In genomic region chr19:1668048-1668338, GRCh38 we compare ENCODE assay signal across 18 cellular contexts. TPM values are rescaled to one million over a fixed set of nuclear protein-coding genes. Genes with fewer than 3 reads are reported as not detected.
A peak's percentile ranks its signal among the peaks of the same experiment; 100 is the strongest.
DNase-seq lines count a peak whose midpoint lies in the region; ATAC-seq and TF ChIP-seq lines count a peak whose summit lies in the region.
"Had no signal": no experiment of that assay in that cellular context is flagged by ENCODE, and none has a peak within 500 bp of the region (broad histone marks: within the 10 kb centered on the region; RNA-seq: fewer than 3 reads in every experiment).

No MANE protein-coding gene starts in this region.

- peak overlapping the region; percentile 89 for H3K4me2 ChIP-seq in MM.1S (ENCODE audit: low read depth, low read length)
- H3K4me2 ChIP-seq: SK-N-SH had no signal

- peaks cover 4% of the 10 kb centered on the region; the same call in 1 of the 2 replicates for H3K27me3 ChIP-seq in MM.1S (replicated peaks; ENCODE audit: insufficient read depth, low read length)

- peak overlapping the region; percentile 64 for H3K4me3 ChIP-seq in MM.1S (ENCODE audit: low read length)
- H3K4me3 ChIP-seq: mucosa of descending colon, upper lobe of right lung had no signal

- DNase-seq in activated T-cell treated with anti-CD3 and anti-CD28 coated beads, Interleukin-2, amount 50 U/mL, for 4 hours: no peak
- no peak for DNase-seq in activated T-cell treated with anti-CD3 and anti-CD28 coated beads for 4 hours
- DNase-seq in MM.1S: no peak
- DNase-seq in central memory CD8-positive, alpha-beta T cell (ENCODE audit: low spot score in 2 of 2): no peak
- no peak for DNase-seq in activated CD4-positive, alpha-beta T cell treated with anti-CD3 and anti-CD28 coated beads, Interleukin-2, amount 50 U/mL, for 4 hours
- DNase-seq in COLO829 (ENCODE audit: low spot score): no peak
- DNase-seq: activated effector memory CD4-positive, alpha-beta T cell treated with anti-CD3 and anti-CD28 coated beads, Interleukin-2, amount 50 U/mL, for 16 hours; dermis blood vessel endothelial cell; esophagus squamous epithelium; KG1; mucosa of descending colon; NCI-H1417 treated with DMSO at 0.1 percent for 48 hours; stimulated activated CD4-positive, alpha-beta T cell treated with anti-CD3 and anti-CD28 coated beads, Interleukin-4, amount 100 ng/mL, for 4 hours; upper lobe of right lung had no signal

- TF ChIP-seq CTCF in MM.1S (IDR thresholded peaks at IDR 0.05; ENCODE audit: low read length): no peak

- H3K27ac ChIP-seq in MM.1S (ENCODE audit: low read length): peak overlapping the region; percentile 73; the same call in 1 of the 2 replicates
- H3K27ac ChIP-seq: esophagus squamous epithelium, upper lobe of right lung had no signal

- H3K9me2 ChIP-seq in MM.1S (replicated peaks; ENCODE audit: insufficient read depth, low read length): no peaks in the 10 kb centered on the region
- H3K9me2 ChIP-seq: SK-N-SH had no signal

- no peak overlapping the region for H3K27ac Mint-ChIP-seq in central memory CD8-positive, alpha-beta T cell (ENCODE audit: low read depth)
- peak overlapping the region; percentile 82 for H3K27ac Mint-ChIP-seq in stimulated activated memory B cell treated with anti-CD40 and anti-IgM and Interleukin-4, amounts not matched to agents 10 μg/mL and 1 μg/mL and 100 μg/mL, for 72 hours
- H3K27ac Mint-ChIP-seq: activated CD8-positive, alpha-beta T cell treated with anti-CD3 and anti-CD28 coated beads for 36 hours had no signal

- H3K36me3 Mint-ChIP-seq in activated T-cell treated with anti-CD3 and anti-CD28 coated beads, Interleukin-2, amount 50 U/mL, for 4 hours (ENCODE audit: insufficient read depth): no peaks in the 10 kb centered on the region
- H3K36me3 Mint-ChIP-seq in central memory CD8-positive, alpha-beta T cell (ENCODE audit: insufficient read depth): peaks cover 4% of the 10 kb centered on the region
- H3K36me3 Mint-ChIP-seq in stimulated activated memory B cell treated with anti-CD40 and anti-IgM and Interleukin-4, amounts not matched to agents 10 μg/mL and 1 μg/mL and 100 μg/mL, for 72 hours: no peaks in the 10 kb centered on the region

- no peaks in the 10 kb centered on the region for H3K36me3 ChIP-seq in MM.1S (replicated peaks; ENCODE audit: insufficient read depth, low read length)
- H3K36me3 ChIP-seq: esophagus squamous epithelium, upper lobe of right lung had no signal

- peaks cover 20% of the 10 kb centered on the region for H3K4me1 ChIP-seq in MM.1S (ENCODE audit: low read length)

- H4K20me1 ChIP-seq in MM.1S (ENCODE audit: insufficient read depth, low read length): no peaks in the 10 kb centered on the region

- no peaks in the 10 kb centered on the region for H3K9me3 ChIP-seq in MM.1S (replicated peaks; ENCODE audit: insufficient read depth, low read length)
- H3K9me3 ChIP-seq: esophagus squamous epithelium, mucosa of descending colon, SK-N-SH, upper lobe of right lung had no signal

- H3K4me3 Mint-ChIP-seq in activated T-cell treated with anti-CD3 and anti-CD28 coated beads, Interleukin-2, amount 50 U/mL, for 4 hours: peak overlapping the region; percentile 16
- peak overlapping the region; percentile 7 for H3K4me3 Mint-ChIP-seq in central memory CD8-positive, alpha-beta T cell
- peak overlapping the region; percentile 69 for H3K4me3 Mint-ChIP-seq in stimulated activated memory B cell treated with anti-CD40 and anti-IgM and Interleukin-4, amounts not matched to agents 10 μg/mL and 1 μg/mL and 100 μg/mL, for 72 hours
- H3K4me3 Mint-ChIP-seq: activated CD8-positive, alpha-beta T cell treated with anti-CD3 and anti-CD28 coated beads for 36 hours had no signal

- peak overlapping the region; percentile 36; the same call in 1 of the 2 replicates for H3K9ac ChIP-seq in MM.1S (ENCODE audit: low read length)
- H3K9ac ChIP-seq: SK-N-SH had no signal

- peaks cover 31% of the 10 kb centered on the region for H3K27me3 Mint-ChIP-seq in activated T-cell treated with anti-CD3 and anti-CD28 coated beads, Interleukin-2, amount 50 U/mL, for 4 hours (ENCODE audit: low read depth)
- peaks cover 40% of the 10 kb centered on the region for H3K27me3 Mint-ChIP-seq in central memory CD8-positive, alpha-beta T cell
- H3K27me3 Mint-ChIP-seq in stimulated activated memory B cell treated with anti-CD40 and anti-IgM and Interleukin-4, amounts not matched to agents 10 μg/mL and 1 μg/mL and 100 μg/mL, for 72 hours: no peaks in the 10 kb centered on the region

- no peak for ATAC-seq in activated T-cell treated with anti-CD3 and anti-CD28 coated beads, Interleukin-2, amount 50 U/mL, for 4 hours
- no peak for ATAC-seq in central memory CD8-positive, alpha-beta T cell (replicated peaks; ENCODE audit: extremely low read depth, poor library complexity, severe bottlenecking)
- no peak for ATAC-seq in stimulated activated memory B cell treated with anti-CD40 and anti-IgM and Interleukin-4, amounts not matched to agents 10 μg/mL and 1 μg/mL and 100 μg/mL, for 72 hours
- ATAC-seq in HG03280 (IDR thresholded peaks at IDR 0.05; ENCODE audit: unreplicated experiment): no peak

- H3K4me1 Mint-ChIP-seq in activated T-cell treated with anti-CD3 and anti-CD28 coated beads, Interleukin-2, amount 50 U/mL, for 4 hours (ENCODE audit: low read depth): peaks cover 12% of the 10 kb centered on the region
- H3K4me1 Mint-ChIP-seq in central memory CD8-positive, alpha-beta T cell: peaks cover 16% of the 10 kb centered on the region
- peaks cover 62% of the 10 kb centered on the region for H3K4me1 Mint-ChIP-seq in stimulated activated memory B cell treated with anti-CD40 and anti-IgM and Interleukin-4, amounts not matched to agents 10 μg/mL and 1 μg/mL and 100 μg/mL, for 72 hours

- H3K9me3 Mint-ChIP-seq in activated T-cell treated with anti-CD3 and anti-CD28 coated beads, Interleukin-2, amount 50 U/mL, for 4 hours: no peaks in the 10 kb centered on the region
- H3K9me3 Mint-ChIP-seq in central memory CD8-positive, alpha-beta T cell: no peaks in the 10 kb centered on the region
- H3K9me3 Mint-ChIP-seq in stimulated activated memory B cell treated with anti-CD40 and anti-IgM and Interleukin-4, amounts not matched to agents 10 μg/mL and 1 μg/mL and 100 μg/mL, for 72 hours: no peaks in the 10 kb centered on the region
- H3K9me3 Mint-ChIP-seq: activated CD8-positive, alpha-beta T cell treated with anti-CD3 and anti-CD28 coated beads for 36 hours had no signal

- H2AFZ ChIP-seq in MM.1S (ENCODE audit: low read length): peak overlapping the region; percentile 45

- H3F3A ChIP-seq in MM.1S (ENCODE audit: insufficient read depth, low read length): peaks cover 28% of the 10 kb centered on the region

- no peaks in the 10 kb centered on the region for H3K79me2 ChIP-seq in MM.1S (ENCODE audit: low read length)

RNA-seq across cellular contexts. Expression of gene TCF3, which starts 15.6 kb away (rescaled TPM):
- total RNA-seq in activated T-cell treated with anti-CD3 and anti-CD28 coated beads, Interleukin-2, amount 50 U/mL, for 4 hours: 100 to 1,000 TPM; 144 to 184 (median 153) TPM

Comparison
In these comparisons a context has a peak if more than half of its experiments do, and no peak if none do; other contexts are left out.
1. H3K4me3 Mint-ChIP-seq: peak in every context shown above with its lines; median percentile 69 in stimulated activated memory B cell treated with anti-CD40 and anti-IgM and Interleukin-4, amounts not matched to agents 10 μg/mL and 1 μg/mL and 100 μg/mL, for 72 hours; 16 in activated T-cell treated with anti-CD3 and anti-CD28 coated beads, Interleukin-2, amount 50 U/mL, for 4 hours; 7 in central memory CD8-positive, alpha-beta T cell.